7 cellular contexts compared by ENCODE assay signal in the genomic region with DNA sequence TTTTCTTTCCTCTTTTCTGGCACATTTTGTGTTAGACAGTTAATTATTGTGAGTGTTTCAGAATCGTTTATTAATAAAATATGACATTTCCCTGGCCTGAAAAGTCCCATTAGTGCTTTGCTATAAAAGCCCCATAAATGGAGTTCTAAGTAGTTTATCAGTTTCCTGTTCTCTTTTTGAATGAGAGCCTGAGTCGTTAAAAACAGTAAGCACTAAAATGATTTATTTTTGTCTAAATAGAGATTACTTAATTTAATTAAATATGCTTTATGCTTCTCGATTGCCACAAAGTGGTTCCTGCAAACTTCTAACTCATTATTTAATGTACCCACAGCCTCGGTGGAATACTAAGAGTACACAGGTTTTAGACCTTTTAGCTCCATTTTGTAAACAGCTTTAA.
"Had no signal": no experiment of that assay in that cellular context is flagged by ENCODE, and none has a peak within 500 bp of the region (broad histone marks: within the 10 kb centered on the region; RNA-seq: fewer than 3 reads in every experiment).

No MANE protein-coding gene starts in this region.

- H3K4me2 ChIP-seq: GM23338 had no signal

- H2AFZ ChIP-seq: GM23338 had no signal

- H3K4me3 ChIP-seq: GM23338 had no signal

- DNase-seq: H9, HCEC 1CT, IMR-90 had no signal

- FAIRE-seq: H1, H54, HTR-8/SVneo had no signal
